Comparison of ENCODE assay signal across 8 cellular contexts in genomic region chr18:8367217-8367988, GRCh38.
DNase-seq lines count a peak whose midpoint lies in the region; ATAC-seq, FAIRE-seq and TF ChIP-seq lines count a peak whose summit lies in the region.

No MANE protein-coding gene starts in this region.

- H3K4me1 ChIP-seq in A549: peaks cover 9% of the 10 kb centered on the region
- H3K4me1 ChIP-seq in K562 (replicated peaks in 1 of 2; ENCODE audit: control insufficient read depth in 2 of 2, insufficient read depth in 2 of 2, low read length in 2 of 2): peaks cover 0 to 10% of the 10 kb centered on the region in 2 experiments; a peak in 2 of 5 replicates
- H3K4me1 ChIP-seq in smooth muscle cell (ENCODE audit: low read depth): peaks cover 5% of the 10 kb centered on the region

- ATAC-seq in A549 (peak; percentile 70 to 76; a peak in 5 of 6 replicates), K562 (peak; percentile 98), GM19455 (IDR thresholded peaks at IDR 0.05; ENCODE audit: unreplicated experiment) (no peak), GM21723 (IDR thresholded peaks at IDR 0.05; ENCODE audit: unreplicated experiment) (no peak)

- no peaks in the 10 kb centered on the region for H4K20me1 ChIP-seq in K562 (replicated peaks; ENCODE audit: control insufficient read depth, insufficient read depth, low read length)
- H4K20me1 ChIP-seq in smooth muscle cell (ENCODE audit: low read depth): peaks cover 19% of the 10 kb centered on the region

- 0 out of 5 replicates have a peak, but pooled peaks of 1 of the 2 experiments have one; percentile 12 for TF ChIP-seq RAD21 in A549 (conservative IDR thresholded peaks at IDR 0.05 in 1 of 2, IDR thresholded peaks at IDR 0.05 in 1 of 2)
- peak in 1 of 2 experiments; percentile 52; a peak in 2 of 4 replicates for TF ChIP-seq RAD21 in K562 (CRISPR knock-in tag; conservative IDR thresholded peaks at IDR 0.05 in 1 of 2, IDR thresholded peaks at IDR 0.05 in 1 of 2)

- H3K9me1 ChIP-seq in K562 (ENCODE audit: control insufficient read depth, insufficient read depth, low read length): no peaks in the 10 kb centered on the region

- no peak overlapping the region for H2AFZ ChIP-seq in K562 (ENCODE audit: low read depth, low read length)
- no peak overlapping the region for H2AFZ ChIP-seq in smooth muscle cell (ENCODE audit: low read depth)

- TF ChIP-seq CTCF in A549 (IDR thresholded peaks at IDR 0.05) (peak; percentile 26; the same call in 1 of the 3 replicates), GM13977 (IDR thresholded peaks at IDR 0.05; ENCODE audit: extremely low read depth, insufficient read depth, missing control alignments) (peak; percentile 64), K562 (IDR thresholded peaks at IDR 0.05 in 2 of 3, conservative IDR thresholded peaks at IDR 0.05 in 1 of 3; ENCODE audit: insufficient read depth in 2 of 3, low read depth in 1 of 3, low read length in 3 of 3) (peak; percentile 63 to 84 (median 73)), smooth muscle cell (IDR thresholded peaks at IDR 0.05; ENCODE audit: borderline replicate concordance, insufficient read depth, poor library complexity, severe bottlenecking) (peak; percentile 37)

- TF ChIP-seq POLR2A in A549 (IDR thresholded peaks at IDR 0.05; ENCODE audit: low read length) (no peak), K562 (conservative IDR thresholded peaks at IDR 0.05) (no peak)

- in situ Hi-C loops in GM13977 (cut with MboI; ENCODE audit: low pct_unique_long_range_greater_than_20kb, low sequenced_read_pairs, unreplicated experiment): no loop called here
- in situ Hi-C loops in K562 (cut with MboI): no loop called here

- TF ChIP-seq EP300 in A549 (IDR thresholded peaks at IDR 0.05) (no peak), K562 (IDR thresholded peaks at IDR 0.05; ENCODE audit: low read length) (no peak)

- 66% methylated on average over 33 of the region's 47 CpGs for WGBS in A549 (ENCODE audit: missing lambda C conversion rate)
- under 1% methylated on average over 43 of the region's 47 CpGs for WGBS in K562 (ENCODE audit: insufficient coverage, low coverage, missing lambda C conversion rate)
- 10% methylated on average over 47 of the region's 47 CpGs for WGBS in smooth muscle cell (ENCODE audit: low lambda C conversion rate)

- H3K27ac ChIP-seq in A549 (peak overlapping the region; percentile 51 to 73; a peak in 5 of 6 replicates), K562 (ENCODE audit: extremely low read depth, low read depth, low read length) (no peak overlapping the region), smooth muscle cell (ENCODE audit: low read depth) (no peak overlapping the region)

- H3K27me3 ChIP-seq in K562 (ENCODE audit: control insufficient read depth in 2 of 2, insufficient read depth in 2 of 2, low read length in 2 of 2) (peaks cover 3 to 43% of the 10 kb centered on the region in 2 experiments), smooth muscle cell (ENCODE audit: low read depth) (peaks cover 26% of the 10 kb centered on the region)

- H3K9ac ChIP-seq in K562 (ENCODE audit: insufficient read depth in 1 of 2, low read depth in 2 of 2, low read length in 2 of 2) (no peak overlapping the region; a peak in 1 of 4 replicates), smooth muscle cell (ENCODE audit: low read depth) (no peak overlapping the region)

- H3K79me2 ChIP-seq in K562 (ENCODE audit: control insufficient read depth, insufficient read depth, low read length) (no peaks in the 10 kb centered on the region), smooth muscle cell (ENCODE audit: low read depth) (no peaks in the 10 kb centered on the region)

- peak overlapping the region; percentile 31; the same call in 2 of the 3 replicates for H3K4me3 ChIP-seq in A549
- no peak overlapping the region for H3K4me3 ChIP-seq in K562
- H3K4me3 ChIP-seq in smooth muscle cell: peak overlapping the region; percentile 38

- peak in 1 of 2 experiments; percentile 7 for DNase-seq in A549 (ENCODE audit: low read depth in 1 of 2, low spot score in 1 of 2)
- peak; percentile 51 for DNase-seq in GM13977 (ENCODE audit: low spot score)
- DNase-seq in NCI-H510A (lab: John Stamatoyannopoulos, UW): peak; percentile 77
- DNase-seq in K562 (ENCODE audit: extremely low read depth in 1 of 4, low spot score in 3 of 4): peak; percentile 37 to 61 (median 41)
- DNase-seq in iPS-NIHi11 (ENCODE audit: low spot score): peak; percentile 83
- DNase-seq in smooth muscle cell (lab: John Stamatoyannopoulos, UW; ENCODE audit: unreplicated experiment): no peak

- POLR2A ChIA-PET in A549 (lab: Yijun Ruan, JAX): no interaction called here
- POLR2A ChIA-PET in K562 (lab: Yijun Ruan, JAX): no interaction called here

- H3F3A ChIP-seq in smooth muscle cell (ENCODE audit: low read depth): peaks cover 3% of the 10 kb centered on the region

- H3K4me2 ChIP-seq in A549 (peak overlapping the region; percentile 61), K562 (ENCODE audit: insufficient read depth, low read length) (0 out of 2 replicates have a peak overlapping the region, but pooled peaks have one; percentile 14), smooth muscle cell (peak overlapping the region; percentile 79)

- H3K9me3 ChIP-seq in A549: no peaks in the 10 kb centered on the region
- no peaks in the 10 kb centered on the region for H3K9me3 ChIP-seq in K562 (replicated peaks; ENCODE audit: control insufficient read depth, insufficient read depth, low read depth, low read length)
- H3K9me3 ChIP-seq in smooth muscle cell (replicated peaks; ENCODE audit: low read depth): no peaks in the 10 kb centered on the region

- intact Hi-C loops in K562 (cut with micrococcal nuclease): no loop called here

- CTCF ChIA-PET in A549 (lab: Yijun Ruan, JAX): no interaction called here
- CTCF ChIA-PET in K562 (lab: Yijun Ruan, JAX; ENCODE audit: low intra/inter-chr PET ratio): interaction anchor here (0.6 kb wide), 2 partner anchors 162 to 1400 kb away, joined by 3 read pairs; no protein-coding TSS in a partner anchor

- H3K36me3 ChIP-seq in K562 (ENCODE audit: control insufficient read depth, insufficient read depth, low read length) (no peaks in the 10 kb centered on the region), smooth muscle cell (ENCODE audit: low read depth) (peaks cover 4% of the 10 kb centered on the region)

- FAIRE-seq in A549 (lab: Jason Lieb, UNC) (no peak), K562 (lab: Jason Lieb, UNC) (no peak)

- no TSS peak for BruUV-seq in K562 (replicated peaks; lab: Mats Ljungman, UMichigan)

TF ChIP-seq in A549, 52 proteins besides CTCF, POLR2A, EP300 and RAD21:
- TF ChIP-seq HMGXB4 (CRISPR knock-in tag; IDR thresholded peaks at IDR 0.05; ENCODE audit: borderline replicate concordance) (no peak), SMC3 (IDR thresholded peaks at IDR 0.05) (0 out of 3 replicates have a peak, but pooled peaks have one; percentile 15)

TF ChIP-seq in K562, 482 proteins besides CTCF, POLR2A, EP300 and RAD21 (continues in another document):
- TF ChIP-seq, protein P1, sequence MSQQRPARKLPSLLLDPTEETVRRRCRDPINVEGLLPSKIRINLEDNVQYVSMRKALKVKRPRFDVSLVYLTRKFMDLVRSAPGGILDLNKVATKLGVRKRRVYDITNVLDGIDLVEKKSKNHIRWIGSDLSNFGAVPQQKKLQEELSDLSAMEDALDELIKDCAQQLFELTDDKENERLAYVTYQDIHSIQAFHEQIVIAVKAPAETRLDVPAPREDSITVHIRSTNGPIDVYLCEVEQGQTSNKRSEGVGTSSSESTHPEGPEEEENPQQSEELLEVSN (IDR thresholded peaks at IDR 0.05; ENCODE audit: borderline replicate concordance in 1 of 2, extremely low read depth in 1 of 2, insufficient read depth in 1 of 2, insufficient read length in 1 of 2, low read depth in 1 of 2, low read length in 1 of 2, poor library complexity in 1 of 2, severe bottlenecking in 1 of 2): peak in 1 of 2 experiments; percentile 63
- TF ChIP-seq SMC3 (conservative IDR thresholded peaks at IDR 0.05; ENCODE audit: insufficient read depth, low read depth, low read length): peak; percentile 48; the same call in 1 of the 2 replicates
- TF ChIP-seq, protein P2, sequence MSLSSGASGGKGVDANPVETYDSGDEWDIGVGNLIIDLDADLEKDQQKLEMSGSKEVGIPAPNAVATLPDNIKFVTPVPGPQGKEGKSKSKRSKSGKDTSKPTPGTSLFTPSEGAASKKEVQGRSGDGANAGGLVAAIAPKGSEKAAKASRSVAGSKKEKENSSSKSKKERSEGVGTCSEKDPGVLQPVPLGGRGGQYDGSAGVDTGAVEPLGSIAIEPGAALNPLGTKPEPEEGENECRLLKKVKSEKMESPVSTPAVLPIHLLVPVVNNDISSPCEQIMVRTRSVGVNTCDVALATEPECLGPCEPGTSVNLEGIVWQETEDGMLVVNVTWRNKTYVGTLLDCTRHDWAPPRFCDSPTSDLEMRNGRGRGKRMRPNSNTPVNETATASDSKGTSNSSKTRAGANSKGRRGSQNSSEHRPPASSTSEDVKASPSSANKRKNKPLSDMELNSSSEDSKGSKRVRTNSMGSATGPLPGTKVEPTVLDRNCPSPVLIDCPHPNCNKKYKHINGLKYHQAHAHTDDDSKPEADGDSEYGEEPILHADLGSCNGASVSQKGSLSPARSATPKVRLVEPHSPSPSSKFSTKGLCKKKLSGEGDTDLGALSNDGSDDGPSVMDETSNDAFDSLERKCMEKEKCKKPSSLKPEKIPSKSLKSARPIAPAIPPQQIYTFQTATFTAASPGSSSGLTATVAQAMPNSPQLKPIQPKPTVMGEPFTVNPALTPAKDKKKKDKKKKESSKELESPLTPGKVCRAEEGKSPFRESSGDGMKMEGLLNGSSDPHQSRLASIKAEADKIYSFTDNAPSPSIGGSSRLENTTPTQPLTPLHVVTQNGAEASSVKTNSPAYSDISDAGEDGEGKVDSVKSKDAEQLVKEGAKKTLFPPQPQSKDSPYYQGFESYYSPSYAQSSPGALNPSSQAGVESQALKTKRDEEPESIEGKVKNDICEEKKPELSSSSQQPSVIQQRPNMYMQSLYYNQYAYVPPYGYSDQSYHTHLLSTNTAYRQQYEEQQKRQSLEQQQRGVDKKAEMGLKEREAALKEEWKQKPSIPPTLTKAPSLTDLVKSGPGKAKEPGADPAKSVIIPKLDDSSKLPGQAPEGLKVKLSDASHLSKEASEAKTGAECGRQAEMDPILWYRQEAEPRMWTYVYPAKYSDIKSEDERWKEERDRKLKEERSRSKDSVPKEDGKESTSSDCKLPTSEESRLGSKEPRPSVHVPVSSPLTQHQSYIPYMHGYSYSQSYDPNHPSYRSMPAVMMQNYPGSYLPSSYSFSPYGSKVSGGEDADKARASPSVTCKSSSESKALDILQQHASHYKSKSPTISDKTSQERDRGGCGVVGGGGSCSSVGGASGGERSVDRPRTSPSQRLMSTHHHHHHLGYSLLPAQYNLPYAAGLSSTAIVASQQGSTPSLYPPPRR (CRISPR knock-in tag; IDR thresholded peaks at IDR 0.05; ENCODE audit: borderline replicate concordance): no peak

Comparison
In these comparisons a context has a peak if more than half of its experiments do, and no peak if none do; other contexts are left out.
1. ATAC-seq: peak in A549 (2 of 2) and K562 (single experiment); none in GM19455 (single experiment) and GM21723 (single experiment).
2. H3K27ac ChIP-seq: peak in A549 (2 of 2); none in K562 (single experiment) and smooth muscle cell (single experiment).
3. H3K4me2 ChIP-seq: peak in every context shown above with its lines; median percentile 79 in smooth muscle cell; 61 in A549; 14 in K562.
4. Of the 35 proteins assayed by ChIP-seq in both K562 and A549: peak only in K562: none; only in A549: none; in both: CTCF and SMC3; in neither: 31; mixed calls (peak in some experiments, not most) for 2.
5. Peak in every context shown above with its lines, with median percentiles within 50 percentile points of each other: CTCF ChIP-seq.